Comparison of ENCODE assay signal across 12 cellular contexts in genomic region chr17:17511971-17512858, GRCh38. TPM values are rescaled to one million over a fixed set of nuclear protein-coding genes. Genes with fewer than 3 reads are reported as not detected.
DNase-seq lines count a peak whose midpoint lies in the region; ATAC-seq, FAIRE-seq and TF ChIP-seq lines count a peak whose summit lies in the region.
"Had no signal": no experiment of that assay in that cellular context is flagged by ENCODE, and none has a peak within 500 bp of the region (broad histone marks: within the 10 kb centered on the region; RNA-seq: fewer than 3 reads in every experiment).

No MANE protein-coding gene starts in this region.

- H3K4me1 ChIP-seq in A549 (peaks cover 15% of the 10 kb centered on the region), hepatocyte (ENCODE audit: insufficient read depth) (peaks cover 17% of the 10 kb centered on the region)

- no peaks in the 10 kb centered on the region for H3K9me2 ChIP-seq in hepatocyte (replicated peaks; ENCODE audit: insufficient read depth)

- no peaks in the 10 kb centered on the region for H4K20me1 ChIP-seq in hepatocyte (ENCODE audit: insufficient read depth, poor library complexity, severe bottlenecking)

- H3K79me2 ChIP-seq in hepatocyte, result no peaks in the 10 kb centered on the region

- no peak overlapping the region for H3K4me3 ChIP-seq in A549
- H3K4me3 ChIP-seq in hepatocyte, result no peak overlapping the region

- peak overlapping the region in 1 of 2 experiments; percentile 45; a peak in 3 of 6 replicates for H3K27ac ChIP-seq in A549
- no peak overlapping the region for H3K27ac ChIP-seq in hepatocyte

- no peaks in the 10 kb centered on the region for H3K36me3 ChIP-seq in hepatocyte (replicated peaks; ENCODE audit: insufficient read depth, low read depth)

- H3K9me3 ChIP-seq in A549 (no peaks in the 10 kb centered on the region), hepatocyte (ENCODE audit: low read depth) (no peaks in the 10 kb centered on the region)

- ATAC-seq in A549, result peak; percentile 31 to 62; a peak in 3 of 6 replicates
- no peak for ATAC-seq in HG02870 (IDR thresholded peaks at IDR 0.05; ENCODE audit: unreplicated experiment)
- ATAC-seq in HG02642 (IDR thresholded peaks at IDR 0.05; ENCODE audit: poor library complexity, unreplicated experiment), result no peak

- POLR2A ChIA-PET in A549 (lab: Yijun Ruan, JAX), result interaction anchor here (1.4 kb wide), 1 partner anchor 16 kb away, joined by 10 read pairs; the partner anchor contains the start of gene RASD1

- peak; percentile 39 to 54 for DNase-seq in A549 (ENCODE audit: low read depth in 1 of 2, low spot score in 1 of 2)
- DNase-seq in HPDE6-E6E7 (ENCODE audit: extremely low spot score), result peak; percentile 93
- DNase-seq in amniotic epithelial cell (ENCODE audit: low read depth), result peak; percentile 96
- peak; percentile 31 for DNase-seq in hepatocyte (ENCODE audit: low spot score)
- DNase-seq in NCI-H2081 treated with DMSO at 0.1 percent for 48 hours (lab: John Stamatoyannopoulos, UW), result no peak
- no peak for DNase-seq in DMS53 treated with DMSO at 0.1 percent for 48 hours (lab: John Stamatoyannopoulos, UW; ENCODE audit: unreplicated experiment)
- DNase-seq: activated CD4-positive, alpha-beta T cell treated with anti-CD3 and anti-CD28 coated beads, Interleukin-2, amount 50 U/mL, for 4 hours; CD4-positive, CD25-positive, alpha-beta regulatory T cell; mesendoderm; NCI-H524 treated with DMSO at 0.1 percent for 48 hours had no signal

- FAIRE-seq in A549 (lab: Jason Lieb, UNC), result no peak

- CTCF ChIA-PET in A549 (lab: Yijun Ruan, JAX), result interaction anchor here (0.6 to 9.0 kb wide), 14 partner anchors 8 to 163 kb away, joined by 3 to 102 read pairs (median 4); partner anchors contain the start of gene RASD1

- WGBS in A549 (ENCODE audit: missing lambda C conversion rate), result 77% methylated on average over 28 of the region's 28 CpGs
- WGBS in hepatocyte (ENCODE audit: low lambda C conversion rate, missing lambda C conversion rate), result 93% methylated on average over 28 of the region's 28 CpGs

- H3K4me2 ChIP-seq in A549 (0 out of 3 replicates have a peak overlapping the region, but pooled peaks have one; percentile 21), hepatocyte (no peak overlapping the region)

- no peak for TF ChIP-seq EP300 in A549 (IDR thresholded peaks at IDR 0.05)

- TF ChIP-seq POLR2A in A549 (IDR thresholded peaks at IDR 0.05; ENCODE audit: low read length), result no peak

- H3K27me3 ChIP-seq in hepatocyte, result no peaks in the 10 kb centered on the region

- no peak overlapping the region for H2AFZ ChIP-seq in hepatocyte

- no peak for TF ChIP-seq CTCF in A549 (IDR thresholded peaks at IDR 0.05)
- no peak for TF ChIP-seq CTCF in hepatocyte (IDR thresholded peaks at IDR 0.05; ENCODE audit: poor library complexity)

- TF ChIP-seq RAD21 in A549 (conservative IDR thresholded peaks at IDR 0.05 in 1 of 2, IDR thresholded peaks at IDR 0.05 in 1 of 2), result no peak

TF ChIP-seq in A549, 52 proteins besides CTCF, POLR2A, EP300 and RAD21:
- TF ChIP-seq POLR2AphosphoS2 (conservative IDR thresholded peaks at IDR 0.05; ENCODE audit: low read length), result no peak
- TF ChIP-seq, protein P1, sequence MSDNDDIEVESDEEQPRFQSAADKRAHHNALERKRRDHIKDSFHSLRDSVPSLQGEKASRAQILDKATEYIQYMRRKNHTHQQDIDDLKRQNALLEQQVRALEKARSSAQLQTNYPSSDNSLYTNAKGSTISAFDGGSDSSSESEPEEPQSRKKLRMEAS (IDR thresholded peaks at IDR 0.05), result 0 out of 2 replicates have a peak, but pooled peaks have one; percentile 16

RNA-seq across cellular contexts. Expression of gene RASD1, which starts 16.0 kb away (rescaled TPM):
- 0.99 and 1.4 TPM in 2 replicates for polyA plus RNA-seq in A549 (2011; rRNA removed)
- 1.3 and 2.0 TPM in 2 replicates for polyA plus RNA-seq in A549 (2012; cell fraction: cytosol; rRNA removed)
- 3.2 and 4.7 TPM in 2 replicates for polyA plus RNA-seq in A549 (2012; cell fraction: nucleus; rRNA removed)
- polyA plus RNA-seq in A549 (2017; fragmentation: RNase III; extraction: RNeasy Plus Mini Kit Qiagen cat#74134 plus additional on column Dnase treatment), result 0.77 to 0.92 TPM (median 0.80 TPM) in 3 replicates
- polyA minus RNA-seq in A549 (2011; rRNA and poly(A)+ RNA removed), result 0.83 and 1.0 TPM in 2 replicates
- 23.5 and 24.0 TPM in 2 replicates for total RNA-seq in hepatocyte
- polyA plus RNA-seq in hepatocyte, result 44.8 and 46.9 TPM in 2 replicates

RNA-seq across cellular contexts. Expression of gene MED9, which starts 35.4 kb away (rescaled TPM):
- polyA plus RNA-seq in A549 (2011; rRNA removed) (13.0 and 15.2 TPM in 2 replicates), A549 (2017; fragmentation: RNase III; extraction: RNeasy Plus Mini Kit Qiagen cat#74134 plus additional on column Dnase treatment) (15.9 to 17.4 TPM (median 17.4 TPM) in 3 replicates), hepatocyte (17.1 and 21.1 TPM in 2 replicates)
- polyA plus RNA-seq in A549 (2012; cell fraction: cytosol; rRNA removed), result 13.8 and 17.7 TPM in 2 replicates
- 18.7 and 19.9 TPM in 2 replicates for polyA plus RNA-seq in A549 (2012; cell fraction: nucleus; rRNA removed)
- 18.1 and 20.0 TPM in 2 replicates for polyA minus RNA-seq in A549 (2011; rRNA and poly(A)+ RNA removed)
- 17.3 and 19.7 TPM in 2 replicates for total RNA-seq in hepatocyte

Comparison
In these comparisons a context has a peak if more than half of its experiments do, and no peak if none do; other contexts are left out.
1. ATAC-seq: peak in A549 (2 of 2); none in HG02870 (single experiment) and HG02642 (single experiment).
2. DNase-seq: peak in A549 (2 of 2), HPDE6-E6E7 (single experiment), amniotic epithelial cell (single experiment) and hepatocyte (single experiment); none in NCI-H2081 treated with DMSO at 0.1 percent for 48 hours (single experiment) and DMS53 treated with DMSO at 0.1 percent for 48 hours (single experiment).